ENCODE assay signal across 9 cellular contexts in the genomic region with DNA sequence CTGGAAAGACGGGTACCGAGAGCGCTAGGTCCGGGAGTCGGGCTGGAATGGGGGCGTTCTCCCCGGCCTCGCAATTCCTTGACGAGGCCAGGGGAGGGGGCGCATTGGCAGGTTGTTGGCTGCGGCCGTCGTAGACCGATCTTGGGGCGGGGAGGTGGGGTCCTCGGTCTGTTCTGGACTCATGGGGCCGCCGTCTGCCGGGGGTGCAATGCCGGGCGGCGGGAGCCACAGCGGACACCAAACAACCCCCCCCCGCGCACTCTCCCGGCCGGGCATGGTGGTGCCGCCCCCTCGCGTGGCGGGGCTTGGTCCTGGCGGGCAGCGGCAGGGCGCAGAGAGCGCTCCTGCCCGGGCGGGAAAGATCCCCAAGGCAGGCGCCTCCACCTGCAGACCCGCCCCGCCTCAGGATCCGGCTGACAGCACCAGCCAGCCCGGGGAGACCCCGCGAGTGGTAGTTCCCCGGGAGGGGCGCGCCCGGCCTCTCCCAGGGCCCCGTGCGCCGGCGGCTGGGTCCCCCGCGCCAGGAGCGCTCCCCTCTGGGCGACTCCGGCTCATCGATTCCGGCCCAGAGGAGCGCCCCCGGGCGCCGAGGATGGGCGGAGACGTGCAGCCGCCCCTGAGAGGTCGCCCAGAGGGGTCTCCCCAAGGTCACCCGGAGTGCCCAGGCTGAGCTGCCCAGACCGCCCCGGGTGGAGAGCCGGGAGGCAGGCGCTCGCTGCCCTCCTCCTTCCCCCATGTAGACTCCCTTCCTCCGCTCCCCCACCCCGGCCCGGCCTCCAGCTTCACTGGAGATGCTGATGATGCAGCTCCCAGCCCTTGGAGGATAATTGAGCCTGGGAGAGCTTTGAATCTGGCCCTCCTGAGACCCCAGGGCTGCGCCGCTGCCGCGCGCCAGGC. TPM values are rescaled to one million over a fixed set of nuclear protein-coding genes. Genes with fewer than 3 reads are reported as not detected.
DNase-seq lines count a peak whose midpoint lies in the region; ATAC-seq, FAIRE-seq and TF ChIP-seq lines count a peak whose summit lies in the region.
"Had no signal": no experiment of that assay in that cellular context is flagged by ENCODE, and none has a peak within 500 bp of the region (broad histone marks: within the 10 kb centered on the region; RNA-seq: fewer than 3 reads in every experiment).

No MANE protein-coding gene starts in this region.

- peak overlapping the region in 1 of 2 donors; percentile 65 for H3K9ac ChIP-seq in kidney (ENCODE audit: low read length in 2 of 2)

- no peak for FAIRE-seq in kidney (lab: Jason Lieb, UNC)

- H3K27ac ChIP-seq in RWPE2 (ENCODE audit: poor library complexity, severe bottlenecking) (no peak overlapping the region), kidney (ENCODE audit: low read depth in 2 of 2, low read length in 2 of 2) (peak overlapping the region; percentile 69 to 77)
- H3K27ac ChIP-seq: SJSA1 had no signal

- H3K9me3 ChIP-seq in RWPE2 (ENCODE audit: severe bottlenecking) (no peaks in the 10 kb centered on the region), kidney (ENCODE audit: control insufficient read depth in 1 of 2, low read length in 2 of 2) (no peaks in the 10 kb centered on the region)
- H3K9me3 ChIP-seq: SJSA1 had no signal

- no peaks in the 10 kb centered on the region for H3K36me3 ChIP-seq in RWPE2 (ENCODE audit: low read depth)
- H3K36me3 ChIP-seq in kidney (ENCODE audit: control insufficient read depth in 1 of 2, insufficient read depth in 2 of 2, low read length in 2 of 2), result peaks cover 3 to 8% of the 10 kb centered on the region in 2 donors
- H3K36me3 ChIP-seq: SJSA1 had no signal

- TF ChIP-seq CTCF in RWPE2 (IDR thresholded peaks at IDR 0.05; ENCODE audit: poor library complexity, severe bottlenecking) (peak; percentile 41), kidney (IDR thresholded peaks at IDR 0.05; ENCODE audit: borderline replicate concordance, extremely low read depth, insufficient read depth) (no peak)

- intact Hi-C loops in kidney (cut with DNase I), result no loop called here

- peak; percentile 81 for DNase-seq in RWPE2 (ENCODE audit: low spot score)
- DNase-seq in anterior cingulate cortex (lab: John Stamatoyannopoulos, UW), result peak in 31 of 58 donors; percentile 13 to 65 (median 47)
- peak; percentile 79 for DNase-seq in kidney
- peak; percentile 32 for DNase-seq in stimulated activated CD4-positive, alpha-beta T cell treated with anti-CD3 and anti-CD28 coated beads, Interleukin-1b, Interleukin-23, amount 100 ng/mL, for 48 hours
- DNase-seq in NCI-H2029 (lab: John Stamatoyannopoulos, UW), result no peak
- DNase-seq in ACHN, result no peak

- H3K4me3 ChIP-seq in RWPE2 (ENCODE audit: severe bottlenecking) (peak overlapping the region; percentile 34), kidney (ENCODE audit: low read length in 2 of 2) (peak overlapping the region; percentile 52 to 67)
- H3K4me3 ChIP-seq: SJSA1 had no signal

- peaks cover 48% of the 10 kb centered on the region for H3K27me3 ChIP-seq in RWPE2 (ENCODE audit: insufficient read depth, poor library complexity, severe bottlenecking)

- ATAC-seq in GM18907 (IDR thresholded peaks at IDR 0.05; ENCODE audit: unreplicated experiment) (peak; percentile 27), RWPE2 (ENCODE audit: low read depth) (peak; percentile 71), GM18517 (IDR thresholded peaks at IDR 0.05; ENCODE audit: unreplicated experiment) (no peak)

- H3K4me1 ChIP-seq in RWPE2 (ENCODE audit: insufficient read depth, poor library complexity, severe bottlenecking), result no peaks in the 10 kb centered on the region
- H3K4me1 ChIP-seq in kidney (ENCODE audit: control insufficient read depth in 1 of 2, insufficient read depth in 1 of 2, low read depth in 1 of 2, low read length in 2 of 2), result peaks cover 21 to 34% of the 10 kb centered on the region in 2 donors

- in situ Hi-C loops in ACHN (cut with HindIII; ENCODE audit: low pct_ligation_motif_present, low pct_unique_long_range_greater_than_20kb, low sequenced_read_pairs), result no loop called here

RNA-seq across cellular contexts. Expression of a gene that starts 0.7 kb away (rescaled TPM):
- 29.4 TPM for total RNA-seq in kidney
- polyA plus RNA-seq in kidney (ENCODE audit: insufficient read depth, low read depth, low replicate concordance), result 11.5 TPM

RNA-seq across cellular contexts. Expression of a gene that starts 57.9 kb away (rescaled TPM):
- 8.4 TPM for total RNA-seq in kidney
- polyA plus RNA-seq in kidney (ENCODE audit: insufficient read depth, low read depth, low replicate concordance), result 5.8 TPM

Comparison
In these comparisons a context has a peak if more than half of its experiments do, and no peak if none do; other contexts are left out.
1. DNase-seq: peak in RWPE2 (single experiment), anterior cingulate cortex (31 of 58), kidney (single experiment) and stimulated activated CD4-positive, alpha-beta T cell treated with anti-CD3 and anti-CD28 coated beads, Interleukin-1b, Interleukin-23, amount 100 ng/mL, for 48 hours (single experiment); none in NCI-H2029 (single experiment) and ACHN (single experiment).